Comparison of ENCODE assay signal across 32 cellular contexts in the genomic region with DNA sequence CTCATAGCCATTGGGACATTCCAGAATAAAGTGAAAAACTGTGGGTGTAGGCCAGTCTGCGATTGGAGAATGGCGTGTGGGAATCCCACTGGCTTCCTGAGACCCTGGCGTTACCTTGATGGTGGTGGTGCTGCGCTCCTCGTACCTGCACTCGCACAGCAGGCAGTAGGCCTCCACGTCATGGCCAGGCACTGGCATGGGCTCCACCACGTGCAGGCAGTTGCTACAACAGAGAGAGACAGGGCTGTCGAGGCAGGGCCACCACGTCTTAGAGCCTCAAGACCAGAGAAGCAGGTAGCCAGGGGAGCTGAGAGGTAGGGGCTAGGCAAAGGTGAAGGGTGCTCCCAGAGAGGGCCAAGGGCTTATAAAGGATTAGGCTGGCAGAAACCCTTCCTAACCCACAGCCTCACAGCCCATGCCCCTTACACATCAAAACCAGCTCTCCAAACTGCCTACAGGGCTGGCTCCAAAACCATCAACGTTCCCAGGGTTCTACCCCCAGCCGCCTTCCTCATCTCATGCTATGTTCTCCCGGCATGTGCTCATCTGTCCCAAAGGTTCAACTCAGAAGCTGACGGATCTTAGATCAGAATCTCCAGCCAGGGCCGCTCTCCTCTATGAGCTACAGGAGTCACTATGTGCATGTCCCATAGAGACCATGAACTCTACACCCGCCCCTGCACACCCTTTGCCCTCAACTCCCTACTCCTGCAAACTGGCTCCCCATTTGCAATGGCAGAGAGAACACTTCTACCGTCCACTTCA. TPM values are rescaled to one million over a fixed set of nuclear protein-coding genes. Genes with fewer than 3 reads are reported as not detected.
"Had no signal": no experiment of that assay in that cellular context is flagged by ENCODE, and none has a peak within 500 bp of the region (broad histone marks: within the 10 kb centered on the region; RNA-seq: fewer than 3 reads in every experiment).

No MANE protein-coding gene starts in this region.

- H3K27ac Mint-ChIP-seq: activated CD4-positive, alpha-beta memory T cell treated with anti-CD3 and anti-CD28 coated beads for 36 hours; activated CD4-positive, alpha-beta T cell treated with anti-CD3 and anti-CD28 coated beads, Interleukin-2, amount 10 ng/mL, durations not matched to agents 24 days and 14 days; activated T-helper 17 cell treated with anti-CD3 and anti-CD28 coated beads, Interleukin-2, amount 50 U/mL, for 72 hours; memory B cell; progenitor cell of endocrine pancreas had no signal

- ATAC-seq: activated CD4-positive, CD25-positive, alpha-beta regulatory T cell treated with anti-CD3 and anti-CD28 coated beads, Interleukin-2, amount 50 U/mL, for 24 hours; activated naive CD4-positive, alpha-beta T cell treated with anti-CD3 and anti-CD28 coated beads, Interleukin-2, amount 50 U/mL, for 72 hours; activated T-cell treated with anti-CD3 and anti-CD28 coated beads, Interleukin-2, amount 50 U/mL, for 4 hours; activated T-helper 17 cell treated with anti-CD3 and anti-CD28 coated beads, Interleukin-2, amount 50 U/mL, for 72 hours; gastrocnemius medialis; left colon; naive thymus-derived CD8-positive, alpha-beta T cell; right lobe of liver; stimulated activated naive CD8-positive, alpha-beta T cell treated with anti-CD3 and anti-CD28 coated beads, Interleukin-15, Interleukin-2, amounts not matched to agents 100 U/mL and 50 U/mL, for 24 hours had no signal

- H3K9me3 Mint-ChIP-seq: activated CD4-positive, alpha-beta memory T cell treated with anti-CD3 and anti-CD28 coated beads for 36 hours; activated CD4-positive, alpha-beta T cell treated with anti-CD3 and anti-CD28 coated beads, Interleukin-2, amount 10 ng/mL, durations not matched to agents 24 days and 14 days; activated naive CD4-positive, alpha-beta T cell treated with anti-CD3 and anti-CD28 coated beads, Interleukin-2, amount 50 U/mL, for 72 hours; activated T-cell treated with anti-CD3 and anti-CD28 coated beads, Interleukin-2, amount 50 U/mL, for 4 hours; activated T-helper 17 cell treated with anti-CD3 and anti-CD28 coated beads, Interleukin-2, amount 50 U/mL, for 72 hours; central memory CD8-positive, alpha-beta T cell; memory B cell; naive thymus-derived CD8-positive, alpha-beta T cell had no signal

- H3K27me3 Mint-ChIP-seq: activated CD4-positive, alpha-beta memory T cell treated with anti-CD3 and anti-CD28 coated beads for 36 hours; activated CD4-positive, alpha-beta T cell treated with anti-CD3 and anti-CD28 coated beads, Interleukin-2, amount 10 ng/mL, durations not matched to agents 24 days and 14 days; activated T-helper 17 cell treated with anti-CD3 and anti-CD28 coated beads, Interleukin-2, amount 50 U/mL, for 72 hours; central memory CD8-positive, alpha-beta T cell; memory B cell; naive thymus-derived CD8-positive, alpha-beta T cell; progenitor cell of endocrine pancreas had no signal

- H3K4me3 Mint-ChIP-seq: activated CD4-positive, alpha-beta memory T cell treated with anti-CD3 and anti-CD28 coated beads for 36 hours; activated CD4-positive, alpha-beta T cell treated with anti-CD3 and anti-CD28 coated beads, Interleukin-2, amount 10 ng/mL, durations not matched to agents 24 days and 14 days; activated T-cell treated with anti-CD3 and anti-CD28 coated beads, Interleukin-2, amount 50 U/mL, for 4 hours; activated T-helper 17 cell treated with anti-CD3 and anti-CD28 coated beads, Interleukin-2, amount 50 U/mL, for 72 hours; central memory CD8-positive, alpha-beta T cell; memory B cell; naive thymus-derived CD8-positive, alpha-beta T cell had no signal

- H3K27ac ChIP-seq: breast epithelium, gastrocnemius medialis, hepatocyte, neutrophil, right lobe of liver, testis, transverse colon had no signal

- H3K4me3 ChIP-seq: breast epithelium, gastrocnemius medialis, hepatocyte, right lobe of liver, testis, transverse colon had no signal

- DNase-seq: activated CD4-positive, alpha-beta memory T cell treated with anti-CD3 and anti-CD28 coated beads for 36 hours; activated CD4-positive, alpha-beta T cell treated with anti-CD3 and anti-CD28 coated beads, Interleukin-2, amount 10 ng/mL, durations not matched to agents 24 days and 14 days; activated CD8-positive, alpha-beta memory T cell treated with anti-CD3 and anti-CD28 coated beads, Interleukin-2, amount 50 U/mL, for 4 hours; activated naive CD4-positive, alpha-beta T cell; activated T-cell treated with anti-CD3 and anti-CD28 coated beads, Interleukin-2, amount 50 U/mL, for 4 hours; effector CD8-positive, alpha-beta T cell; erythroblast; gastrocnemius medialis; left colon; right lobe of liver; stimulated activated CD4-positive, alpha-beta T cell treated with anti-CD3 and anti-CD28 coated beads, Interleukin-12 subunit alpha, Interleukin-12 subunit beta, amount 100 ng/mL, for 4 hours; stimulated activated CD4-positive, alpha-beta T cell treated with anti-CD3 and anti-CD28 coated beads, Interleukin-4, amount 100 ng/mL, for 1 hour; stimulated activated naive CD8-positive, alpha-beta T cell treated with anti-CD3 and anti-CD28 coated beads, Interleukin-15, Interleukin-2, amounts not matched to agents 100 U/mL and 50 U/mL, for 24 hours; testis; transverse colon had no signal

- H3K4me1 Mint-ChIP-seq: activated CD4-positive, alpha-beta T cell treated with anti-CD3 and anti-CD28 coated beads, Interleukin-2, amount 10 ng/mL, durations not matched to agents 24 days and 14 days; activated T-helper 17 cell treated with anti-CD3 and anti-CD28 coated beads, Interleukin-2, amount 50 U/mL, for 72 hours; central memory CD8-positive, alpha-beta T cell had no signal

- H3K36me3 Mint-ChIP-seq: activated naive CD4-positive, alpha-beta T cell treated with anti-CD3 and anti-CD28 coated beads, Interleukin-2, amount 50 U/mL, for 72 hours had no signal

RNA-seq across cellular contexts. Expression of a gene that starts 19.8 kb away (rescaled TPM):
- total RNA-seq: activated CD4-positive, alpha-beta memory T cell treated with anti-CD3 and anti-CD28 coated beads for 36 hours; activated CD4-positive, alpha-beta T cell treated with anti-CD3 and anti-CD28 coated beads, Interleukin-2, amount 10 ng/mL, durations not matched to agents 24 days and 14 days; activated CD8-positive, alpha-beta memory T cell treated with anti-CD3 and anti-CD28 coated beads for 36 hours; activated T-cell treated with anti-CD3 and anti-CD28 coated beads, Interleukin-2, amount 50 U/mL, for 4 hours; breast epithelium; dermis microvascular lymphatic vessel endothelial cell; gastrocnemius medialis; hepatocyte; left colon; lower leg skin; osteocyte; renal cortical epithelial cell; right lobe of liver; skeletal muscle tissue; T-helper 2 cell treated with Interferon-gamma antibody and Interleukin-4, amounts not matched to agents 100 ng/mL and 5 ng/mL, for 36 hours; transverse colon had no signal

RNA-seq across cellular contexts. Expression of a gene that starts 34.6 kb away (rescaled TPM):
- total RNA-seq: activated CD4-positive, alpha-beta memory T cell treated with anti-CD3 and anti-CD28 coated beads for 36 hours; activated CD4-positive, alpha-beta T cell treated with anti-CD3 and anti-CD28 coated beads, Interleukin-2, amount 10 ng/mL, durations not matched to agents 24 days and 14 days; activated CD8-positive, alpha-beta memory T cell treated with anti-CD3 and anti-CD28 coated beads for 36 hours; activated naive CD4-positive, alpha-beta T cell treated with anti-CD3 and anti-CD28 coated beads, Interleukin-2, amount 50 U/mL, for 72 hours; activated T-cell treated with anti-CD3 and anti-CD28 coated beads, Interleukin-2, amount 50 U/mL, for 4 hours; activated T-helper 17 cell treated with anti-CD3 and anti-CD28 coated beads, Interleukin-2, amount 50 U/mL, for 72 hours; breast epithelium; dermis microvascular lymphatic vessel endothelial cell; hepatocyte; left colon; naive thymus-derived CD8-positive, alpha-beta T cell; osteocyte; renal cortical epithelial cell; T-helper 2 cell treated with Interferon-gamma antibody and Interleukin-4, amounts not matched to agents 100 ng/mL and 5 ng/mL, for 36 hours; transverse colon had no signal

RNA-seq across cellular contexts. Expression of a gene that starts 43.8 kb away (rescaled TPM):
- total RNA-seq: activated CD4-positive, alpha-beta memory T cell treated with anti-CD3 and anti-CD28 coated beads for 36 hours; activated CD4-positive, alpha-beta T cell treated with anti-CD3 and anti-CD28 coated beads, Interleukin-2, amount 10 ng/mL, durations not matched to agents 24 days and 14 days; activated CD8-positive, alpha-beta memory T cell treated with anti-CD3 and anti-CD28 coated beads for 36 hours; activated naive CD4-positive, alpha-beta T cell treated with anti-CD3 and anti-CD28 coated beads, Interleukin-2, amount 50 U/mL, for 72 hours; activated T-cell treated with anti-CD3 and anti-CD28 coated beads, Interleukin-2, amount 50 U/mL, for 4 hours; dermis microvascular lymphatic vessel endothelial cell; naive thymus-derived CD8-positive, alpha-beta T cell; T-helper 2 cell treated with Interferon-gamma antibody and Interleukin-4, amounts not matched to agents 100 ng/mL and 5 ng/mL, for 36 hours had no signal
